In genomic region chr1:12618661-12619395, GRCh38 we compare ENCODE assay signal across 9 cellular contexts. TPM values are rescaled to one million over a fixed set of nuclear protein-coding genes. Genes with fewer than 3 reads are reported as not detected.
DNase-seq lines count a peak whose midpoint lies in the region; ATAC-seq and TF ChIP-seq lines count a peak whose summit lies in the region.
"Had no signal": no experiment of that assay in that cellular context is flagged by ENCODE, and none has a peak within 500 bp of the region (broad histone marks: within the 10 kb centered on the region; RNA-seq: fewer than 3 reads in every experiment).

No MANE protein-coding gene starts in this region.

- no peaks in the 10 kb centered on the region for H3K9me3 ChIP-seq in muscle layer of duodenum (ENCODE audit: control insufficient read depth in 1 of 2, low read length in 2 of 2)

- peaks cover 24 to 75% of the 10 kb centered on the region in 2 donors for H3K4me1 ChIP-seq in muscle layer of duodenum (ENCODE audit: control insufficient read depth in 1 of 2, insufficient read depth in 2 of 2, low read length in 2 of 2)

- no peaks in the 10 kb centered on the region for H3K27me3 ChIP-seq in muscle layer of duodenum (ENCODE audit: low read depth, low read length)

- H3K36me3 Mint-ChIP-seq in stimulated activated memory B cell treated with anti-CD40 and anti-IgM and Interleukin-4, amounts not matched to agents 10 μg/mL and 1 μg/mL and 100 μg/mL, for 72 hours, result peaks cover 20% of the 10 kb centered on the region

- DNase-seq in GDM1 (lab: John Stamatoyannopoulos, UW) (peak; percentile 46), NCI-H226 (peak; percentile 97), activated T-cell treated with anti-CD3 and anti-CD28 coated beads for 1 hour (ENCODE audit: low read depth) (peak; percentile 42), epithelial cell of proximal tubule (ENCODE audit: low read depth) (no peak), SK-N-DZ (ENCODE audit: low spot score) (no peak)

- peak overlapping the region; percentile 86 for H3K4me3 ChIP-seq in epithelial cell of proximal tubule (ENCODE audit: low read depth, low read length)
- H3K4me3 ChIP-seq in muscle layer of duodenum (ENCODE audit: low read depth in 1 of 2, low read length in 2 of 2), result peak overlapping the region; percentile 81 to 82

- ATAC-seq in stimulated activated memory B cell treated with anti-CD40 and anti-IgM and Interleukin-4, amounts not matched to agents 10 μg/mL and 1 μg/mL and 100 μg/mL, for 72 hours, result peak; percentile 2
- ATAC-seq in GM18870 (IDR thresholded peaks at IDR 0.05; ENCODE audit: unreplicated experiment), result no peak

- peaks cover 53% of the 10 kb centered on the region for H3K4me1 Mint-ChIP-seq in stimulated activated memory B cell treated with anti-CD40 and anti-IgM and Interleukin-4, amounts not matched to agents 10 μg/mL and 1 μg/mL and 100 μg/mL, for 72 hours

- TF ChIP-seq CTCF in epithelial cell of proximal tubule (conservative IDR thresholded peaks at IDR 0.05; ENCODE audit: low read depth, low read length), result no peak

- H3K27ac ChIP-seq in muscle layer of duodenum (ENCODE audit: low read length), result peak overlapping the region; percentile 87

- no peaks in the 10 kb centered on the region for H3K9me3 Mint-ChIP-seq in stimulated activated memory B cell treated with anti-CD40 and anti-IgM and Interleukin-4, amounts not matched to agents 10 μg/mL and 1 μg/mL and 100 μg/mL, for 72 hours

- H3K27ac Mint-ChIP-seq in stimulated activated memory B cell treated with anti-CD40 and anti-IgM and Interleukin-4, amounts not matched to agents 10 μg/mL and 1 μg/mL and 100 μg/mL, for 72 hours, result peak overlapping the region; percentile 92

- no peaks in the 10 kb centered on the region for H3K36me3 ChIP-seq in muscle layer of duodenum (ENCODE audit: control insufficient read depth in 1 of 2, insufficient read depth in 2 of 2, low read length in 2 of 2)

- peak overlapping the region; percentile 94 for H3K4me3 Mint-ChIP-seq in stimulated activated memory B cell treated with anti-CD40 and anti-IgM and Interleukin-4, amounts not matched to agents 10 μg/mL and 1 μg/mL and 100 μg/mL, for 72 hours

- peaks cover 67% of the 10 kb centered on the region for H3K27me3 Mint-ChIP-seq in stimulated activated memory B cell treated with anti-CD40 and anti-IgM and Interleukin-4, amounts not matched to agents 10 μg/mL and 1 μg/mL and 100 μg/mL, for 72 hours

RNA-seq across cellular contexts. Expression of gene DHRS3, which starts 0.8 kb away (rescaled TPM):
- total RNA-seq in epithelial cell of proximal tubule, result 52.7 and 60.5 TPM in 2 replicates
- polyA plus RNA-seq in SK-N-DZ (2014; cell fraction: cytosol; rRNA removed), result not detected in 2 replicates
- polyA plus RNA-seq in SK-N-DZ (2014; cell fraction: nucleus; rRNA removed), result not detected in 2 replicates

RNA-seq across cellular contexts. Expression of gene AADACL4, which starts 25.1 kb away (rescaled TPM):
- total RNA-seq in epithelial cell of proximal tubule, result not detected in 2 replicates
- not detected in 2 replicates for polyA plus RNA-seq in SK-N-DZ (2014; cell fraction: cytosol; rRNA removed)
- polyA plus RNA-seq in SK-N-DZ (2014; cell fraction: nucleus; rRNA removed), result not detected in 2 replicates
- total RNA-seq: T-helper 1 cell treated with Interleukin-12 subunit alpha and Interleukin-12 subunit beta and Interleukin-4 antibody, amounts not matched to agents 30 ng/mL and 1 ng/mL, for 36 hours had no signal

Comparison
In these comparisons a context has a peak if more than half of its experiments do, and no peak if none do; other contexts are left out.
1. DNase-seq: peak in GDM1 (single experiment), NCI-H226 (single experiment) and activated T-cell treated with anti-CD3 and anti-CD28 coated beads for 1 hour (single experiment); none in epithelial cell of proximal tubule (single experiment) and SK-N-DZ (single experiment).